In the genomic region with DNA sequence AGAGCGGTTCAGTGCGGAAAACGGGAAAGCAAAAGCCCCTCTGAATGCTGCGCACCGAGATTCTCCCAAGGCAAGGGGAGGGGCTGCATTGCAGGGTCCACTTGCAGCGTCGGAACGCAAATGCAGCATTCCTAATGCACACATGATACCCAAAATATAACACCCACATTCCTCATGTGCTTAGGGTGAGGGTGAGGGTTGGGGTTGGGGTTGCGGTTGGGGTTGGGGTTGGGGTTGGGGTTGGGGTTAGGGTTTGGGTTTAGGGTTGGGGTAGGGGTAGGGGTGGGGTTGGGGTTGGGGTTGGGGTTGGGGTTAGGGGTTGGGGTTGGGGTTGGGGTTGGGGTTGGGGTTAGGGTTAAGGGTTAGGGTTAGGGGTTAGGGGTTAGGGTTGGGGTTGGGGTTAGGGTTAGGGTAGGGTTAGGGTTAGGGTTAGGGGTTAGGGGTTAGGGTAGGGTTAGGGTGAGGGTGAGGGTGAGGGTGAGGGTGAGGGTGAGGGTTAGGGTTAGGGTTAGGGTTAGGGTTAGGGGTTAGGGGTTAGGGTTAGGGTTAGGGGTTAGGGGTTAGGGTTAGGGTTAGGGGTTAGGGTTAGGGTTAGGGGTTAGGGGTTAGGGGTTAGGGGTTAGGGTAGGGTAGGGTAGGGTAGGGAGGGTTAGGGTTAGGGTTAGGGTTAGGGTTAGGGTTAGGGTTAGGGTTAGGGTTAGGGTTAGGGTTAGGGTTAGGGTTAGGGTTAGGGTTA, we compare ENCODE assay signal across 1 cellular context.
TF ChIP-seq lines count a peak whose summit lies in the region.

No MANE protein-coding gene starts in this region.

TF ChIP-seq in HepG2, 621 proteins besides CTCF, POLR2A, EP300 and RAD21:
- TF ChIP-seq PCBP2 (optimal IDR thresholded peaks at IDR 0.05; ENCODE audit: low read depth, low read length, poor library complexity, severe bottlenecking), result peak; percentile 51
- TF ChIP-seq PCBP1 (IDR thresholded peaks at IDR 0.05; ENCODE audit: borderline replicate concordance, low read depth, low read length), result 0 out of 2 replicates have a peak, but pooled peaks have one; percentile 13
